Comparison of ENCODE assay signal across 24 cellular contexts in the genomic region with DNA sequence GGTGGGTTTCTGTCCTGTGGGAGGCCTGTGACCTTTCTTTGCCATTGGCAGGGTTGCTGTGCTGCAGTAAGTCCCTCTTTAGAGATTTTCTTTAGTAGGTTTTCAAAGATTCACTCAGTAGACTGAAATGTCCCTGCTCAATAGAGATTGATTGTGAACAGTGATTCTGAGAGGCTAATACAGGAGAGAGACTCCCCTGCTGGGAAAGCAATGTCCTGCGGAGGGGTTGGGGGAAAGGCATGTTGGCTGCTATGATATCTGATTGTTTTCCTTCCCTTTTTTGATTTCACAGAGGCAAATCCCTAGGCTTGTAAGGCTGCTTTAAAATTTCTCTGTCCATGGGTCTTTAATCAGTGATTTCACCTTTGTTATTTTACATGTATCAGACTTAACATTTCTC.
DNase-seq lines count a peak whose midpoint lies in the region; ATAC-seq and TF ChIP-seq lines count a peak whose summit lies in the region.
"Had no signal": no experiment of that assay in that cellular context is flagged by ENCODE, and none has a peak within 500 bp of the region (broad histone marks: within the 10 kb centered on the region; RNA-seq: fewer than 3 reads in every experiment).

No MANE protein-coding gene starts in this region.

- peaks cover 5% of the 10 kb centered on the region for H3K9me3 Mint-ChIP-seq in endodermal cell
- peaks cover 12% of the 10 kb centered on the region for H3K9me3 Mint-ChIP-seq in activated naive CD8-positive, alpha-beta T cell treated with anti-CD3 and anti-CD28 coated beads, Interleukin-2, amount 50 U/mL, for 24 hours
- H3K9me3 Mint-ChIP-seq: IgD-negative memory B cell had no signal

- H3K9me3 ChIP-seq in NT2/D1 (ENCODE audit: insufficient read depth, low read length) (no peaks in the 10 kb centered on the region), adipocyte (ENCODE audit: control insufficient read depth, low read length) (no peaks in the 10 kb centered on the region), endodermal cell (ENCODE audit: control insufficient read depth, low read length) (no peaks in the 10 kb centered on the region), subcutaneous abdominal adipose tissue (ENCODE audit: control insufficient read depth in 5 of 5, low read length in 5 of 5) (no peaks in the 10 kb centered on the region)
- H3K9me3 ChIP-seq: Caco-2, Peyer's patch had no signal

- H3K27me3 ChIP-seq in NT2/D1 (ENCODE audit: insufficient read depth, insufficient read length) (no peaks in the 10 kb centered on the region), adipocyte (replicated peaks; ENCODE audit: control insufficient read depth, insufficient read depth, low read length) (no peaks in the 10 kb centered on the region), endodermal cell (ENCODE audit: control insufficient read depth, insufficient read depth, low read length, poor library complexity, severe bottlenecking) (no peaks in the 10 kb centered on the region), subcutaneous abdominal adipose tissue (ENCODE audit: control insufficient read depth in 5 of 5, insufficient read depth in 4 of 5, low read length in 5 of 5) (no peaks in the 10 kb centered on the region)
- H3K27me3 ChIP-seq: Peyer's patch had no signal

- H3K27ac ChIP-seq in endodermal cell (ENCODE audit: low read depth, low read length) (no peak overlapping the region), subcutaneous abdominal adipose tissue (ENCODE audit: low read depth, low read length) (peak overlapping the region; percentile 22)
- H3K27ac ChIP-seq: KMS-11, Peyer's patch, SK-N-MC had no signal

- H3K36me3 Mint-ChIP-seq in endodermal cell (ENCODE audit: low read depth) = no peaks in the 10 kb centered on the region
- H3K36me3 Mint-ChIP-seq in activated naive CD8-positive, alpha-beta T cell treated with anti-CD3 and anti-CD28 coated beads, Interleukin-2, amount 50 U/mL, for 24 hours (ENCODE audit: low read depth) = no peaks in the 10 kb centered on the region
- H3K36me3 Mint-ChIP-seq: CD4-positive, alpha-beta memory T cell; IgD-negative memory B cell had no signal

- TF ChIP-seq CTCF in endodermal cell (conservative IDR thresholded peaks at IDR 0.05) = no peak

- H3K36me3 ChIP-seq in NT2/D1 (ENCODE audit: insufficient read depth, insufficient read length, low read length) (no peaks in the 10 kb centered on the region), adipocyte (ENCODE audit: control insufficient read depth, insufficient read depth, low read length, severe bottlenecking) (no peaks in the 10 kb centered on the region), endodermal cell (ENCODE audit: control insufficient read depth, insufficient read depth, low read length) (no peaks in the 10 kb centered on the region), subcutaneous abdominal adipose tissue (ENCODE audit: control insufficient read depth in 5 of 5, insufficient read depth in 5 of 5, low read length in 5 of 5) (no peaks in the 10 kb centered on the region)
- H3K36me3 ChIP-seq: Peyer's patch had no signal

- H3K4me3 ChIP-seq in NT2/D1 (ENCODE audit: insufficient read length, low read depth) = no peak overlapping the region
- H3K4me3 ChIP-seq in adipocyte (ENCODE audit: low read length) = no peak overlapping the region
- no peak overlapping the region for H3K4me3 ChIP-seq in endodermal cell (ENCODE audit: low read length)
- no peak overlapping the region for H3K4me3 ChIP-seq in subcutaneous abdominal adipose tissue (ENCODE audit: low read depth in 1 of 5, low read length in 5 of 5)
- H3K4me3 ChIP-seq: Peyer's patch, SK-N-MC had no signal

- no peaks in the 10 kb centered on the region for H3K4me1 ChIP-seq in NT2/D1 (ENCODE audit: insufficient read depth, insufficient read length)
- peaks cover 40% of the 10 kb centered on the region for H3K4me1 ChIP-seq in adipocyte (ENCODE audit: control insufficient read depth, insufficient read depth, low read length)
- peaks cover 6% of the 10 kb centered on the region for H3K4me1 ChIP-seq in endodermal cell (ENCODE audit: control insufficient read depth, insufficient read depth, low read length)
- H3K4me1 ChIP-seq in subcutaneous abdominal adipose tissue (ENCODE audit: control insufficient read depth in 5 of 5, insufficient read depth in 5 of 5, low read length in 5 of 5) = peaks cover 0 to 26% (median 2%) of the 10 kb centered on the region in 5 donors
- H3K4me1 ChIP-seq: Caco-2, Peyer's patch had no signal

- no peak for ATAC-seq in activated naive CD8-positive, alpha-beta T cell treated with anti-CD3 and anti-CD28 coated beads, Interleukin-2, amount 50 U/mL, for 24 hours

- no peaks in the 10 kb centered on the region for H3K27me3 Mint-ChIP-seq in endodermal cell (ENCODE audit: insufficient read depth)
- H3K27me3 Mint-ChIP-seq in activated naive CD8-positive, alpha-beta T cell treated with anti-CD3 and anti-CD28 coated beads, Interleukin-2, amount 50 U/mL, for 24 hours = no peaks in the 10 kb centered on the region
- H3K27me3 Mint-ChIP-seq: CD4-positive, alpha-beta memory T cell; IgD-negative memory B cell had no signal

- H3K4me3 Mint-ChIP-seq in endodermal cell = no peak overlapping the region
- no peak overlapping the region for H3K4me3 Mint-ChIP-seq in activated naive CD8-positive, alpha-beta T cell treated with anti-CD3 and anti-CD28 coated beads, Interleukin-2, amount 50 U/mL, for 24 hours
- H3K4me3 Mint-ChIP-seq: CD4-positive, alpha-beta memory T cell; IgD-negative memory B cell had no signal

- peaks cover 18% of the 10 kb centered on the region for H3K4me1 Mint-ChIP-seq in endodermal cell
- no peaks in the 10 kb centered on the region for H3K4me1 Mint-ChIP-seq in activated naive CD8-positive, alpha-beta T cell treated with anti-CD3 and anti-CD28 coated beads, Interleukin-2, amount 50 U/mL, for 24 hours
- H3K4me1 Mint-ChIP-seq: CD4-positive, alpha-beta memory T cell had no signal

- H3K9ac ChIP-seq in NT2/D1 (ENCODE audit: insufficient read length, low read depth) (no peak overlapping the region), adipocyte (ENCODE audit: low read length) (peak overlapping the region; percentile 21), endodermal cell (ENCODE audit: extremely low read depth, low read length, poor library complexity, severe bottlenecking) (no peak overlapping the region), subcutaneous abdominal adipose tissue (ENCODE audit: low read length in 5 of 5) (no peak overlapping the region)
- H3K9ac ChIP-seq: KMS-11 had no signal

- peak; percentile 8 for DNase-seq in NT2/D1 (ENCODE audit: low read depth, low spot score)
- DNase-seq in adipocyte (ENCODE audit: low read depth) = no peak
- peak; percentile 62 for DNase-seq in endodermal cell
- no peak for DNase-seq in stimulated activated CD4-positive, alpha-beta T cell treated with anti-CD3 and anti-CD28 coated beads, Interleukin-4, amount 100 ng/mL, for 4 hours
- no peak for DNase-seq in activated naive CD8-positive, alpha-beta T cell treated with anti-CD3 and anti-CD28 coated beads, Interleukin-2, amount 50 U/mL, for 24 hours
- DNase-seq in AG08395 (ENCODE audit: low spot score) = no peak
- DNase-seq: C1 segment of cervical spinal cord; Caco-2; CD4-positive, alpha-beta memory T cell; DMS 273 treated with DMSO at 0.1 percent for 48 hours; DMS79 treated with DMSO at 0.1 percent for 48 hours; GF-D8; HCEC 1CT; MM.1S; NCI-H1694; NCI-H2029 treated with DMSO at 0.1 percent for 48 hours; NCI-H446 treated with DMSO at 0.1 percent for 48 hours; NCI-H526 treated with DMSO at 0.1 percent for 48 hours; Peyer's patch; SIG-M5 had no signal

- H3K27ac Mint-ChIP-seq in endodermal cell = peak overlapping the region; percentile 84
- H3K27ac Mint-ChIP-seq in activated naive CD8-positive, alpha-beta T cell treated with anti-CD3 and anti-CD28 coated beads, Interleukin-2, amount 50 U/mL, for 24 hours = no peak overlapping the region
- H3K27ac Mint-ChIP-seq: CD4-positive, alpha-beta memory T cell; IgD-negative memory B cell had no signal

- WGBS in endodermal cell (ENCODE audit: insufficient coverage in 1 of 2, insufficient read length in 1 of 2), 2 experiments = 22% methylated on average over 1 of the region's 1 CpG; no CpG with 5 or more reads in 1 of the 2 experiments

Comparison
In these comparisons a context has a peak if more than half of its experiments do, and no peak if none do; other contexts are left out.
1. DNase-seq: peak in NT2/D1 (single experiment) and endodermal cell (single experiment); none in adipocyte (single experiment), stimulated activated CD4-positive, alpha-beta T cell treated with anti-CD3 and anti-CD28 coated beads, Interleukin-4, amount 100 ng/mL, for 4 hours (0 of 2), activated naive CD8-positive, alpha-beta T cell treated with anti-CD3 and anti-CD28 coated beads, Interleukin-2, amount 50 U/mL, for 24 hours (single experiment) and AG08395 (single experiment).